1 cellular context compared by ENCODE assay signal in the genomic region with DNA sequence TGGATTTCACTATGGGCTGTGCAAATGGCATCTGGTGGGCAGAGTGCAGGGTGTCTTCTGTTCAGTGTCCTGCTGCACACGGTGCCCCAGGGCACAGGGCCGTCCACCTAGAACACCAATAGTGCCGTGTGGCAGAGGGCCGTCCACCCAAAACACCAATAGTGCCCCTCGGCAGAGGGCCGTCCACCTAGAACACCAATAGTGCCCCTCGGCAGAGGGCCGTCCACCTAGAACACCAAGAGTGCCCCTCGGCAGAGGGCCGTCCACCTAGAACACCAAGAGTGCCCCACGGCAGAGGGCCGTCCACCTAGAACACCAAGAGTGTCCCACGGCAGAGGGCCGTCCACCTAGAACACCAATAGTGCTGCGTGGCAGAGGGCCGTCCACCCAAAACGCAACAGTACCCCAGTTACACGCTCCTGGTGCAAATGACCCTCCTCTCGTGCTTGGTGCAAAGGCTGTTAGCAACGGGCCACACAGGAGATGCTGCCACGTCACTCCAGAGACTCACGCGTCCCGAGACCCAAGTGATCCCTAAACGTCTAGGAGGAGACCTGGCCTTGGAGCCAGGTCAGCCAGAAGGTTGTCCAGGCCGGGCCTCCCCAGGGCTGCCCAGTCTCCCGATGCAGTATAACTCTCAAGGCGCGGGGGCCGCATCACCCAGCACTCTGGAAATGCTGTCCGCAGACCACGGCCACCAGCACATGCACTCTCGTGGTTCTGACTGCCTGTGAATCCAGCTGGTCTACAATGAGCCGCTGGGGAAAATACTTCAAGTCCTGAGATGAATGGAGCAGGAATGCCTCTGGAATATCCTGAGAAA.
TF ChIP-seq lines count a peak whose summit lies in the region.

No MANE protein-coding gene starts in this region.

TF ChIP-seq in HepG2, 621 proteins besides CTCF, POLR2A, EP300 and RAD21:
- TF ChIP-seq DNMT3B (CRISPR knock-in tag; conservative IDR thresholded peaks at IDR 0.05): no peak
- TF ChIP-seq ZNF615 (CRISPR knock-in tag; IDR thresholded peaks at IDR 0.05; ENCODE audit: borderline replicate concordance): no peak
- no peak for TF ChIP-seq ZSCAN22 (CRISPR knock-in tag; IDR thresholded peaks at IDR 0.05)
- TF ChIP-seq MLLT10 (CRISPR knock-in tag; IDR thresholded peaks at IDR 0.05): no peak
- TF ChIP-seq GMEB1 (CRISPR knock-in tag; IDR thresholded peaks at IDR 0.05; ENCODE audit: borderline replicate concordance): no peak
- no peak for TF ChIP-seq CBFB (CRISPR knock-in tag; IDR thresholded peaks at IDR 0.05)
- TF ChIP-seq, protein P1, sequence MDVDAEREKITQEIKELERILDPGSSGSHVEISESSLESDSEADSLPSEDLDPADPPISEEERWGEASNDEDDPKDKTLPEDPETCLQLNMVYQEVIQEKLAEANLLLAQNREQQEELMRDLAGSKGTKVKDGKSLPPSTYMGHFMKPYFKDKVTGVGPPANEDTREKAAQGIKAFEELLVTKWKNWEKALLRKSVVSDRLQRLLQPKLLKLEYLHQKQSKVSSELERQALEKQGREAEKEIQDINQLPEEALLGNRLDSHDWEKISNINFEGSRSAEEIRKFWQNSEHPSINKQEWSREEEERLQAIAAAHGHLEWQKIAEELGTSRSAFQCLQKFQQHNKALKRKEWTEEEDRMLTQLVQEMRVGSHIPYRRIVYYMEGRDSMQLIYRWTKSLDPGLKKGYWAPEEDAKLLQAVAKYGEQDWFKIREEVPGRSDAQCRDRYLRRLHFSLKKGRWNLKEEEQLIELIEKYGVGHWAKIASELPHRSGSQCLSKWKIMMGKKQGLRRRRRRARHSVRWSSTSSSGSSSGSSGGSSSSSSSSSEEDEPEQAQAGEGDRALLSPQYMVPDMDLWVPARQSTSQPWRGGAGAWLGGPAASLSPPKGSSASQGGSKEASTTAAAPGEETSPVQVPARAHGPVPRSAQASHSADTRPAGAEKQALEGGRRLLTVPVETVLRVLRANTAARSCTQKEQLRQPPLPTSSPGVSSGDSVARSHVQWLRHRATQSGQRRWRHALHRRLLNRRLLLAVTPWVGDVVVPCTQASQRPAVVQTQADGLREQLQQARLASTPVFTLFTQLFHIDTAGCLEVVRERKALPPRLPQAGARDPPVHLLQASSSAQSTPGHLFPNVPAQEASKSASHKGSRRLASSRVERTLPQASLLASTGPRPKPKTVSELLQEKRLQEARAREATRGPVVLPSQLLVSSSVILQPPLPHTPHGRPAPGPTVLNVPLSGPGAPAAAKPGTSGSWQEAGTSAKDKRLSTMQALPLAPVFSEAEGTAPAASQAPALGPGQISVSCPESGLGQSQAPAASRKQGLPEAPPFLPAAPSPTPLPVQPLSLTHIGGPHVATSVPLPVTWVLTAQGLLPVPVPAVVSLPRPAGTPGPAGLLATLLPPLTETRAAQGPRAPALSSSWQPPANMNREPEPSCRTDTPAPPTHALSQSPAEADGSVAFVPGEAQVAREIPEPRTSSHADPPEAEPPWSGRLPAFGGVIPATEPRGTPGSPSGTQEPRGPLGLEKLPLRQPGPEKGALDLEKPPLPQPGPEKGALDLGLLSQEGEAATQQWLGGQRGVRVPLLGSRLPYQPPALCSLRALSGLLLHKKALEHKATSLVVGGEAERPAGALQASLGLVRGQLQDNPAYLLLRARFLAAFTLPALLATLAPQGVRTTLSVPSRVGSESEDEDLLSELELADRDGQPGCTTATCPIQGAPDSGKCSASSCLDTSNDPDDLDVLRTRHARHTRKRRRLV (CRISPR knock-in tag; IDR thresholded peaks at IDR 0.05): no peak
- no peak for TF ChIP-seq ZNF160 (CRISPR knock-in tag; IDR thresholded peaks at IDR 0.05)
- TF ChIP-seq WIZ (CRISPR knock-in tag; IDR thresholded peaks at IDR 0.05): no peak
- no peak for TF ChIP-seq TRAFD1 (CRISPR knock-in tag; IDR thresholded peaks at IDR 0.05; ENCODE audit: borderline replicate concordance)
- TF ChIP-seq SUZ12 (IDR thresholded peaks at IDR 0.05; ENCODE audit: low read depth, low read length): no peak
- TF ChIP-seq MYC (CRISPR knock-in tag; IDR thresholded peaks at IDR 0.05; ENCODE audit: borderline replicate concordance): no peak
TF ChIP-seq in HepG2: peak in this region for 0.
